ENCODE assay signal across 8 cellular contexts in the genomic region with DNA sequence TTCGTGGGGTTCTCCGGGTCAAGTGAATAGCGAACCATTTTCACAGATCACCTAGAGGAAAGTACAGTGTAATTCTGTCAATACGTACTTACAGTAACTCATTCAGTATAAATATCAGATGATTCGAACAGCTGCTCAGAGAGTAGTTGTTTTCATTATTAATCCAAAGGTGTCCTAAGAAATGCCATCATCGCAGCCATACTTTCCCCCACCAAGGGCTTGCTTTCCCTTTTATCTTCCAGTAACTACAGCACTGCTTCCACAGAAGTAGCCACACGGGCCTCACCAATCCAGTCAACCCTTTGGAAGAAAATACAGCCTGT. TPM values are rescaled to one million over a fixed set of nuclear protein-coding genes. Genes with fewer than 3 reads are reported as not detected.
DNase-seq lines count a peak whose midpoint lies in the region; ATAC-seq and TF ChIP-seq lines count a peak whose summit lies in the region.

No MANE protein-coding gene starts in this region.

- intact Hi-C loops in dendritic cell treated with granulocyte-macrophage colony-stimulating factor and Interleukin-4, amounts not matched to agents 40 ng/mL and 50 ng/mL, for 4 days (cut with micrococcal nuclease), result loop anchor here (10.0 kb wide), 2 partner anchors 793 to 1543 kb away; a partner anchor contains a TSS

- peak overlapping the region; percentile 98 for H3K27ac Mint-ChIP-seq in dendritic cell treated with granulocyte-macrophage colony-stimulating factor and Interleukin-4, amounts not matched to agents 40 ng/mL and 50 ng/mL, for 4 days
- peak overlapping the region; percentile 91 to 94 for H3K27ac Mint-ChIP-seq in natural killer cell treated with Interleukin-12 subunit alpha and Interleukin-12 subunit beta and Interleukin-15 and Interleukin-18, amount 100 ng/mL, for 72 hours

- H3K27ac ChIP-seq in Karpas-422 (ENCODE audit: low read length), result peak overlapping the region; percentile 96

- DNase-seq in BE2C, result no peak
- no peak for DNase-seq in Karpas-422
- DNase-seq in natural killer cell treated with Interleukin-12 subunit alpha and Interleukin-12 subunit beta and Interleukin-15 and Interleukin-18, amount 100 ng/mL, for 72 hours (ENCODE audit: low spot score), result no peak
- no peak for DNase-seq in NCI-H187 (lab: John Stamatoyannopoulos, UW)
- DNase-seq in AG20443 (ENCODE audit: low spot score), result no peak
- DNase-seq in SHP77 treated with DMSO at 0.1 percent for 48 hours (lab: John Stamatoyannopoulos, UW), result no peak

- TF ChIP-seq CTCF in BE2C (IDR thresholded peaks at IDR 0.05; ENCODE audit: low read depth, low read length), result no peak

- H4K20me1 ChIP-seq in Karpas-422 (ENCODE audit: insufficient read depth, low read depth, low read length), result peaks cover 32% of the 10 kb centered on the region; the same call in 1 of the 2 replicates

- ATAC-seq in natural killer cell treated with Interleukin-12 subunit alpha and Interleukin-12 subunit beta and Interleukin-15 and Interleukin-18, amount 100 ng/mL, for 72 hours, result no peak
- ATAC-seq in HG02840 (IDR thresholded peaks at IDR 0.05; ENCODE audit: low FRiP score, unreplicated experiment), result no peak

- H3K9me3 Mint-ChIP-seq in dendritic cell treated with granulocyte-macrophage colony-stimulating factor and Interleukin-4, amounts not matched to agents 40 ng/mL and 50 ng/mL, for 4 days, result no peaks in the 10 kb centered on the region
- H3K9me3 Mint-ChIP-seq in natural killer cell treated with Interleukin-12 subunit alpha and Interleukin-12 subunit beta and Interleukin-15 and Interleukin-18, amount 100 ng/mL, for 72 hours, result no peaks in the 10 kb centered on the region

- no peaks in the 10 kb centered on the region for H3K9me3 ChIP-seq in BE2C
- H3K9me3 ChIP-seq in Karpas-422 (ENCODE audit: low read length), result no peaks in the 10 kb centered on the region

- H3K36me3 ChIP-seq in BE2C (peaks cover 40% of the 10 kb centered on the region), Karpas-422 (ENCODE audit: insufficient read depth, low read length) (peaks cover 39% of the 10 kb centered on the region)

- H3K79me2 ChIP-seq in Karpas-422 (ENCODE audit: low read length), result peaks cover 24% of the 10 kb centered on the region

- no peaks in the 10 kb centered on the region for H3K4me1 ChIP-seq in BE2C
- H3K4me1 ChIP-seq in Karpas-422 (ENCODE audit: low read length), result peaks cover 54% of the 10 kb centered on the region

- peaks cover 6% of the 10 kb centered on the region for H3K27me3 Mint-ChIP-seq in dendritic cell treated with granulocyte-macrophage colony-stimulating factor and Interleukin-4, amounts not matched to agents 40 ng/mL and 50 ng/mL, for 4 days
- no peaks in the 10 kb centered on the region for H3K27me3 Mint-ChIP-seq in natural killer cell treated with Interleukin-12 subunit alpha and Interleukin-12 subunit beta and Interleukin-15 and Interleukin-18, amount 100 ng/mL, for 72 hours

- peaks cover 55% of the 10 kb centered on the region for H3K4me1 Mint-ChIP-seq in dendritic cell treated with granulocyte-macrophage colony-stimulating factor and Interleukin-4, amounts not matched to agents 40 ng/mL and 50 ng/mL, for 4 days (ENCODE audit: low read depth)
- peaks cover 44 to 47% of the 10 kb centered on the region in 2 donors for H3K4me1 Mint-ChIP-seq in natural killer cell treated with Interleukin-12 subunit alpha and Interleukin-12 subunit beta and Interleukin-15 and Interleukin-18, amount 100 ng/mL, for 72 hours (ENCODE audit: low read depth in 2 of 2)

- H3K36me3 Mint-ChIP-seq in dendritic cell treated with granulocyte-macrophage colony-stimulating factor and Interleukin-4, amounts not matched to agents 40 ng/mL and 50 ng/mL, for 4 days (ENCODE audit: low read depth), result peaks cover 60% of the 10 kb centered on the region
- peaks cover 39% of the 10 kb centered on the region for H3K36me3 Mint-ChIP-seq in natural killer cell treated with Interleukin-12 subunit alpha and Interleukin-12 subunit beta and Interleukin-15 and Interleukin-18, amount 100 ng/mL, for 72 hours

- peak overlapping the region; percentile 79 for H3K4me2 ChIP-seq in Karpas-422 (ENCODE audit: low read depth, low read length, poor library complexity, severe bottlenecking)

- no peaks in the 10 kb centered on the region for H3K27me3 ChIP-seq in BE2C
- no peaks in the 10 kb centered on the region for H3K27me3 ChIP-seq in Karpas-422 (ENCODE audit: low read length)

- peak overlapping the region; percentile 94 for H3K4me3 Mint-ChIP-seq in dendritic cell treated with granulocyte-macrophage colony-stimulating factor and Interleukin-4, amounts not matched to agents 40 ng/mL and 50 ng/mL, for 4 days
- peak overlapping the region; percentile 87 for H3K4me3 Mint-ChIP-seq in natural killer cell treated with Interleukin-12 subunit alpha and Interleukin-12 subunit beta and Interleukin-15 and Interleukin-18, amount 100 ng/mL, for 72 hours

- H3K9ac ChIP-seq in Karpas-422 (ENCODE audit: low read length), result peak overlapping the region; percentile 100

- H3K4me3 ChIP-seq in BE2C (ENCODE audit: low read depth, low read length) (peak overlapping the region; percentile 65), Karpas-422 (ENCODE audit: low read length) (peak overlapping the region; percentile 99)

- no peaks in the 10 kb centered on the region for H3K9me2 ChIP-seq in Karpas-422 (replicated peaks; ENCODE audit: insufficient read depth, low read length)

- no peak overlapping the region for H2AFZ ChIP-seq in Karpas-422 (ENCODE audit: low read length)

RNA-seq across cellular contexts. Expression of a gene that starts 0.8 kb away (rescaled TPM):
- 674 TPM for polyA plus RNA-seq in BE2C (2012; ENCODE audit: insufficient read depth, insufficient read length, low read depth)
- total RNA-seq in Karpas-422 (2014; rRNA removed; shearing (Covaris generic); ENCODE audit: low replicate concordance), result 3,471 and 4,272 TPM in 2 replicates
- 1,000 to 10,000 TPM; 1,051 to 1,176 TPM for total RNA-seq in natural killer cell treated with Interleukin-12 subunit alpha and Interleukin-12 subunit beta and Interleukin-15 and Interleukin-18, amount 100 ng/mL, for 72 hours

RNA-seq across cellular contexts. Expression of a gene that starts 4.5 kb away (rescaled TPM):
- polyA plus RNA-seq in BE2C (2012; ENCODE audit: insufficient read depth, insufficient read length, low read depth), result 30.4 TPM
- 21.0 and 24.9 TPM in 2 replicates for total RNA-seq in Karpas-422 (2014; rRNA removed; shearing (Covaris generic); ENCODE audit: low replicate concordance)
- 10 to 100 TPM; 14.4 to 40.8 TPM for total RNA-seq in natural killer cell treated with Interleukin-12 subunit alpha and Interleukin-12 subunit beta and Interleukin-15 and Interleukin-18, amount 100 ng/mL, for 72 hours

RNA-seq across cellular contexts. Expression of a gene that starts 31.1 kb away (rescaled TPM):
- 14.1 TPM for polyA plus RNA-seq in BE2C (2012; ENCODE audit: insufficient read depth, insufficient read length, low read depth)
- 92.4 and 117 TPM in 2 replicates for total RNA-seq in Karpas-422 (2014; rRNA removed; shearing (Covaris generic); ENCODE audit: low replicate concordance)
- total RNA-seq in natural killer cell treated with Interleukin-12 subunit alpha and Interleukin-12 subunit beta and Interleukin-15 and Interleukin-18, amount 100 ng/mL, for 72 hours, result 100 to 1,000 TPM in 1 of 2 donors, 10 to 100 TPM in 1; 75.4 to 117 TPM
